8 cellular contexts compared by ENCODE assay signal in the genomic region with DNA sequence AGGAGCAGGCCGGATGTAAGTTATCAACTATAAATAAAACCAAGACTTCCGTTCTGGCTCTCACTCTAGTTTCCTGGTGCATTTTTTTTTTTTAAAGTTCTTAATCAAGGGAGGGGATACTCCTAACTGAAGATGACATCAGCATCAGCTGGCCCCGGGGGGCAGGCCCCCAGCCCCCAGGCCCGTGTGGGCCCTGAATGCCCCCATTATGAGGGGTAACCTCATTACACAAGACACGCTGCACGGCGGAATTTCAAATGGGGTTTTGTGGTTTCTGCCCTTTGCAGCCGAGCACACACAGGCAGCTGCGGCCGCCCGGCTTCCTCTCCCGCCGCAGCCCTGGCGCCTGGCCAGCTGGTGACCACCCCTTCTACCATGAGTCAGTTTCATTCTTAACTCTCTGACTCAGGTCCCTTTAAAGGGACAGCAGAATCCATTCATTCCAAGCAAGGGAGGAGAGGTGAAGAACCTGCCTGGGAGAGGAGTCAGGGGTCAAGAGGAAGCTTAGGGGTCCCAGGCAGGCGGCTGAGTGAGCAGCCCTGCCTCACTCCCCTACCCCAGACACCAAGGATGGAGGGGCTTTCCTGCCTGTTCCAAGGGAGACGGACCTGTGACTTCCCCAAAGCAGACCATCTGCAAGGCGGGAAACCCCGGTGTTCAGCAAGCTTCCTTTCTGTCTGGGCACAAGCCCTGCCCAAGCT. TPM values are rescaled to one million over a fixed set of nuclear protein-coding genes. Genes with fewer than 3 reads are reported as not detected.
DNase-seq lines count a peak whose midpoint lies in the region; ATAC-seq and TF ChIP-seq lines count a peak whose summit lies in the region.

No MANE protein-coding gene starts in this region.

- DNase-seq in NK-92 (lab: John Stamatoyannopoulos, UW; ENCODE audit: unreplicated experiment) (peak; percentile 18), endodermal cell (no peak), NCI-H2171 treated with DMSO at 0.1 percent for 48 hours (lab: John Stamatoyannopoulos, UW) (no peak)
- DNase-seq in activated CD8-positive, alpha-beta memory T cell treated with anti-CD3 and anti-CD28 coated beads for 24 hours, result peak; percentile 92
- peak; percentile 93 for DNase-seq in stimulated activated CD8-positive, alpha-beta memory T cell treated with anti-CD3 and anti-CD28 coated beads, Interleukin-4, amount 100 ng/mL, for 48 hours

- no peaks in the 10 kb centered on the region for H3K27me3 Mint-ChIP-seq in endodermal cell (ENCODE audit: insufficient read depth)

- H3K27me3 ChIP-seq in endodermal cell (ENCODE audit: control insufficient read depth, insufficient read depth, low read length, poor library complexity, severe bottlenecking) (no peaks in the 10 kb centered on the region), muscle layer of duodenum (ENCODE audit: low read depth, low read length) (no peaks in the 10 kb centered on the region)

- H3K4me3 ChIP-seq in endodermal cell (ENCODE audit: low read length) (no peak overlapping the region), muscle layer of duodenum (ENCODE audit: low read depth in 1 of 2, low read length in 2 of 2) (peak overlapping the region in 1 of 2 donors; percentile 58)

- TF ChIP-seq CTCF in endodermal cell (conservative IDR thresholded peaks at IDR 0.05), result no peak

- H3K4me1 Mint-ChIP-seq in endodermal cell, result peaks cover 10% of the 10 kb centered on the region

- H3K9me3 ChIP-seq in endodermal cell (ENCODE audit: control insufficient read depth, low read length), result no peaks in the 10 kb centered on the region
- H3K9me3 ChIP-seq in muscle layer of duodenum (ENCODE audit: control insufficient read depth in 1 of 2, low read length in 2 of 2), result no peaks in the 10 kb centered on the region

- H3K9ac ChIP-seq in endodermal cell (ENCODE audit: extremely low read depth, low read length, poor library complexity, severe bottlenecking), result no peak overlapping the region

- no peak overlapping the region for H3K4me3 Mint-ChIP-seq in endodermal cell

- H3K36me3 ChIP-seq in endodermal cell (ENCODE audit: control insufficient read depth, insufficient read depth, low read length) (no peaks in the 10 kb centered on the region), muscle layer of duodenum (ENCODE audit: control insufficient read depth in 1 of 2, insufficient read depth in 2 of 2, low read length in 2 of 2) (no peaks in the 10 kb centered on the region)

- H3K9me3 Mint-ChIP-seq in endodermal cell, result no peaks in the 10 kb centered on the region

- H3K27ac ChIP-seq in endodermal cell (ENCODE audit: low read depth, low read length), result peak overlapping the region; percentile 3
- H3K27ac ChIP-seq in muscle layer of duodenum (ENCODE audit: low read length), result peak overlapping the region; percentile 83

- no peaks in the 10 kb centered on the region for H3K36me3 Mint-ChIP-seq in endodermal cell (ENCODE audit: low read depth)

- H3K27ac Mint-ChIP-seq in endodermal cell, result no peak overlapping the region

- ATAC-seq in GM18858 (IDR thresholded peaks at IDR 0.05; ENCODE audit: unreplicated experiment), result peak; percentile 47
- ATAC-seq in HG02981 (IDR thresholded peaks at IDR 0.05; ENCODE audit: unreplicated experiment), result peak; percentile 58

- no peaks in the 10 kb centered on the region for H3K4me1 ChIP-seq in endodermal cell (ENCODE audit: control insufficient read depth, insufficient read depth, low read length)
- H3K4me1 ChIP-seq in muscle layer of duodenum (ENCODE audit: control insufficient read depth in 1 of 2, insufficient read depth in 2 of 2, low read length in 2 of 2), result peaks cover 7 to 36% of the 10 kb centered on the region in 2 donors

- 85 to 87% methylated on average over 10 to 18 of the region's 18 CpGs for WGBS in endodermal cell (ENCODE audit: insufficient coverage in 1 of 2, insufficient read length in 1 of 2), 2 experiments

RNA-seq across cellular contexts. Expression of gene MYEOV, which starts 3.4 kb away (rescaled TPM):
- total RNA-seq in endodermal cell, result not detected
- polyA plus RNA-seq in endodermal cell (2013, experiment 1 of 2), result 0.43 TPM
- not detected for polyA plus RNA-seq in endodermal cell (2013, experiment 2 of 2)

Comparison
In these comparisons a context has a peak if more than half of its experiments do, and no peak if none do; other contexts are left out.
1. DNase-seq: peak in NK-92 (single experiment), activated CD8-positive, alpha-beta memory T cell treated with anti-CD3 and anti-CD28 coated beads for 24 hours (single experiment) and stimulated activated CD8-positive, alpha-beta memory T cell treated with anti-CD3 and anti-CD28 coated beads, Interleukin-4, amount 100 ng/mL, for 48 hours (single experiment); none in endodermal cell (single experiment) and NCI-H2171 treated with DMSO at 0.1 percent for 48 hours (single experiment).